ENCODE assay signal across 14 cellular contexts in genomic region chr15:75182187-75183131, GRCh38. TPM values are rescaled to one million over a fixed set of nuclear protein-coding genes. Genes with fewer than 3 reads are reported as not detected.
DNase-seq lines count a peak whose midpoint lies in the region; ATAC-seq and TF ChIP-seq lines count a peak whose summit lies in the region.
"Had no signal": no experiment of that assay in that cellular context is flagged by ENCODE, and none has a peak within 500 bp of the region (broad histone marks: within the 10 kb centered on the region; RNA-seq: fewer than 3 reads in every experiment).

No MANE protein-coding gene starts in this region.

- no peak for TF ChIP-seq POLR2A in uterus (IDR thresholded peaks at IDR 0.05)
- no peak for TF ChIP-seq POLR2A in prostate gland (IDR thresholded peaks at IDR 0.05)

- intact Hi-C loops in left ventricle myocardium superior (cut with micrococcal nuclease): no loop called here
- intact Hi-C loops in Right ventricle myocardium superior (cut with DNase I): no loop called here
- intact Hi-C loops in uterus (cut with DNase I; ENCODE audit: low total_unique reads): no loop called here
- intact Hi-C loops in prostate gland (cut with DNase I): no loop called here

- CTCF ChIA-PET in WTC11 (lab: Charles Lee): interaction anchor here (0.6 to 3.3 kb wide), 15 partner anchors 9 to 159 kb away, joined by 3 to 24 read pairs (median 4); partner anchors contain the start of genes C15orf39 and PPCDC

- WGBS in prostate gland: 34% methylated on average over 12 of the region's 12 CpGs

- no peak for ATAC-seq in left ventricle myocardium superior
- ATAC-seq in Right ventricle myocardium superior (ENCODE audit: poor library complexity): no peak
- peak; percentile 36 for ATAC-seq in WTC11
- ATAC-seq in HG03457 (IDR thresholded peaks at IDR 0.05; ENCODE audit: unreplicated experiment): no peak
- ATAC-seq: T-cell had no signal

- H3K4me1 ChIP-seq in uterus (peaks cover 0 to 23% of the 10 kb centered on the region in 2 donors), prostate gland (replicated peaks) (peaks cover 12% of the 10 kb centered on the region)

- H3K27me3 ChIP-seq in uterus (no peaks in the 10 kb centered on the region), prostate gland (replicated peaks; ENCODE audit: insufficient read depth) (no peaks in the 10 kb centered on the region)

- peaks cover 48% of the 10 kb centered on the region for H3K4me1 Mint-ChIP-seq in WTC11

- no peaks in the 10 kb centered on the region for H3K9me3 Mint-ChIP-seq in WTC11
- H3K9me3 Mint-ChIP-seq: activated naive CD4-positive, alpha-beta T cell treated with anti-CD3 and anti-CD28 coated beads, Interleukin-2, amount 50 U/mL, for 24 hours; T-cell had no signal

- no peak for TF ChIP-seq CTCF in WTC11 (IDR thresholded peaks at IDR 0.05)
- no peak for TF ChIP-seq CTCF in uterus (IDR thresholded peaks at IDR 0.05)
- no peak for TF ChIP-seq CTCF in prostate gland (IDR thresholded peaks at IDR 0.05)

- H3K36me3 Mint-ChIP-seq in WTC11: no peaks in the 10 kb centered on the region
- H3K36me3 Mint-ChIP-seq: activated naive CD4-positive, alpha-beta T cell treated with anti-CD3 and anti-CD28 coated beads, Interleukin-2, amount 50 U/mL, for 24 hours; T-cell had no signal

- no peak overlapping the region for H3K27ac Mint-ChIP-seq in WTC11
- H3K27ac Mint-ChIP-seq: activated naive CD4-positive, alpha-beta T cell treated with anti-CD3 and anti-CD28 coated beads, Interleukin-2, amount 50 U/mL, for 24 hours; T-cell had no signal

- H3K4me3 ChIP-seq in uterus (no peak overlapping the region), prostate gland (no peak overlapping the region)
- H3K4me3 ChIP-seq: coronary artery had no signal

- POLR2A ChIA-PET in WTC11 (lab: Charles Lee): interaction anchor here (0.6 to 0.7 kb wide), 2 partner anchors 9 to 26 kb away, joined by 3 to 7 read pairs; no protein-coding TSS in a partner anchor

- H3K4me3 Mint-ChIP-seq in WTC11: no peak overlapping the region
- H3K4me3 Mint-ChIP-seq: activated naive CD4-positive, alpha-beta T cell treated with anti-CD3 and anti-CD28 coated beads, Interleukin-2, amount 50 U/mL, for 24 hours; T-cell had no signal

- DNase-seq in left ventricle myocardium superior (peak; percentile 21), Right ventricle myocardium superior (no peak), WTC11 (ENCODE audit: low spot score) (peak; percentile 36), left kidney (ENCODE audit: low read depth, low spot score) (peak; percentile 55), uterus (no peak), RPMI8226 (no peak), prostate gland (ENCODE audit: low spot score) (no peak)
- DNase-seq: kidney glomerular epithelial cell; NCI-H1417 treated with DMSO at 0.1 percent for 48 hours; NK-92 treated with Interleukin-12 subunit alpha and Interleukin-12 subunit beta, amount 100 ng/mL, for 24 hours; T-cell had no signal

- peaks cover 19% of the 10 kb centered on the region for H3K27me3 Mint-ChIP-seq in WTC11 (ENCODE audit: low read depth)

- H3K9me3 ChIP-seq in uterus: no peaks in the 10 kb centered on the region
- no peaks in the 10 kb centered on the region for H3K9me3 ChIP-seq in prostate gland

- H3K27ac ChIP-seq in uterus (peak overlapping the region; percentile 21 to 56), prostate gland (peak overlapping the region in 1 of 2 donors; percentile 10)

- no peaks in the 10 kb centered on the region for H3K36me3 ChIP-seq in uterus
- H3K36me3 ChIP-seq in prostate gland: no peaks in the 10 kb centered on the region

TF ChIP-seq in WTC11, 78 proteins besides CTCF, POLR2A, EP300 and RAD21:
- TF ChIP-seq SMAD3 (CRISPR knock-in tag; IDR thresholded peaks at IDR 0.05; ENCODE audit: borderline replicate concordance): no peak
- TF ChIP-seq ZBTB43 (CRISPR knock-in tag; IDR thresholded peaks at IDR 0.05): no peak
- TF ChIP-seq ZNF423 (CRISPR knock-in tag; IDR thresholded peaks at IDR 0.05): no peak
- peak; percentile 34; the same call in 1 of the 2 replicates for TF ChIP-seq USF2 (CRISPR knock-in tag; IDR thresholded peaks at IDR 0.05)

RNA-seq across cellular contexts. Expression of gene C15orf39, which starts 19.2 kb away (rescaled TPM):
- 14.8 TPM for total RNA-seq in left ventricle myocardium superior
- total RNA-seq in Right ventricle myocardium superior: 15.8 TPM
- 39.9 to 52.8 TPM (median 41.6 TPM) in 3 replicates for total RNA-seq in WTC11 (2021)
- total RNA-seq in uterus: 10 to 100 TPM in 2 of 4 donors, 1 to 10 TPM in 2; 4.6 to 43.9 (median 14.1) TPM
- total RNA-seq in prostate gland: 10 to 100 TPM; 17.9 to 96.3 TPM

Comparison
In these comparisons a context has a peak if more than half of its experiments do, and no peak if none do; other contexts are left out.
1. DNase-seq: peak in left ventricle myocardium superior (single experiment), WTC11 (single experiment) and left kidney (single experiment); none in Right ventricle myocardium superior (single experiment), uterus (0 of 2), RPMI8226 (single experiment) and prostate gland (single experiment).